ENCODE assay signal across 9 cellular contexts in genomic region chr4:51906167-51906647, GRCh38.
DNase-seq lines count a peak whose midpoint lies in the region; ATAC-seq and TF ChIP-seq lines count a peak whose summit lies in the region.
"Had no signal": no experiment of that assay in that cellular context is flagged by ENCODE, and none has a peak within 500 bp of the region (broad histone marks: within the 10 kb centered on the region; RNA-seq: fewer than 3 reads in every experiment).

No MANE protein-coding gene starts in this region.

- H3K4me1 ChIP-seq in transverse colon (peaks cover 6 to 44% (median 30%) of the 10 kb centered on the region in 4 donors), MM.1S (ENCODE audit: low read length) (peaks cover 18% of the 10 kb centered on the region)

- intact Hi-C loops in activated CD4-positive, alpha-beta memory T cell treated with anti-CD3 and anti-CD28 coated beads for 36 hours (cut with micrococcal nuclease), result loop anchor here (5.0 kb wide), 1 partner anchor 131 kb away; the partner anchor contains the start of gene SGCB
- intact Hi-C loops in transverse colon (cut with DNase I; ENCODE audit: low total_unique reads), result no loop called here

- no peaks in the 10 kb centered on the region for H3K27me3 ChIP-seq in transverse colon
- H3K27me3 ChIP-seq in MM.1S (replicated peaks; ENCODE audit: insufficient read depth, low read length), result no peaks in the 10 kb centered on the region

- H3K27ac ChIP-seq in transverse colon (peak overlapping the region; percentile 44 to 76 (median 60)), MM.1S (ENCODE audit: low read length) (no peak overlapping the region)
- H3K27ac ChIP-seq: VCaP had no signal

- TF ChIP-seq EP300 in transverse colon (IDR thresholded peaks at IDR 0.05; ENCODE audit: low read depth), result no peak

- H3K4me3 Mint-ChIP-seq in activated CD4-positive, alpha-beta memory T cell treated with anti-CD3 and anti-CD28 coated beads for 36 hours, result no peak overlapping the region

- H3K4me3 ChIP-seq in transverse colon (no peak overlapping the region), MM.1S (ENCODE audit: low read length) (no peak overlapping the region)

- CTCF ChIA-PET in activated CD4-positive, alpha-beta memory T cell treated with anti-CD3 and anti-CD28 coated beads for 36 hours (lab: Charles Lee), result interaction anchor here (1.1 to 1.6 kb wide), 2 partner anchors 10 to 14 kb away, joined by 4 to 5 read pairs; no protein-coding TSS in a partner anchor

- POLR2A ChIA-PET in activated CD4-positive, alpha-beta memory T cell treated with anti-CD3 and anti-CD28 coated beads for 36 hours (lab: Charles Lee), result no interaction called here

- no peak for TF ChIP-seq POLR2A in transverse colon (IDR thresholded peaks at IDR 0.05)

- no peaks in the 10 kb centered on the region for H3F3A ChIP-seq in MM.1S (ENCODE audit: insufficient read depth, low read length)

- no peak overlapping the region for H3K27ac Mint-ChIP-seq in activated CD4-positive, alpha-beta memory T cell treated with anti-CD3 and anti-CD28 coated beads for 36 hours

- peak; percentile 98 for ATAC-seq in GM19023 (IDR thresholded peaks at IDR 0.05; ENCODE audit: unreplicated experiment)
- ATAC-seq in HG03097 (IDR thresholded peaks at IDR 0.05; ENCODE audit: low FRiP score, unreplicated experiment), result peak; percentile 98

- peak; percentile 45 for DNase-seq in Ammon's horn (ENCODE audit: low spot score)
- peak; percentile 22 for DNase-seq in activated CD4-positive, alpha-beta memory T cell treated with anti-CD3 and anti-CD28 coated beads for 36 hours
- no peak for DNase-seq in transverse colon
- no peak for DNase-seq in ureter (ENCODE audit: low spot score)
- DNase-seq in MM.1S, result no peak
- no peak for DNase-seq in SHP77 (lab: John Stamatoyannopoulos, UW)

- H3K4me2 ChIP-seq in MM.1S (ENCODE audit: low read depth, low read length), result no peak overlapping the region

- no peaks in the 10 kb centered on the region for H4K20me1 ChIP-seq in MM.1S (ENCODE audit: insufficient read depth, low read length)

- in situ Hi-C loops in transverse colon (cut with MboI; ENCODE audit: low pct_ligation_motif_present in 1 of 4, low pct_unique_long_range_greater_than_20kb in 1 of 4, low sequenced_read_pairs in 3 of 4), result loop anchor here in 1 of 4 donors (10.0 kb wide), 1 partner anchor 119 kb away; the partner anchor contains the start of gene LRRC66

- peaks cover 59% of the 10 kb centered on the region for H3K36me3 Mint-ChIP-seq in activated CD4-positive, alpha-beta memory T cell treated with anti-CD3 and anti-CD28 coated beads for 36 hours

- H3K9me3 Mint-ChIP-seq in activated CD4-positive, alpha-beta memory T cell treated with anti-CD3 and anti-CD28 coated beads for 36 hours, result no peaks in the 10 kb centered on the region

- H3K4me1 Mint-ChIP-seq in activated CD4-positive, alpha-beta memory T cell treated with anti-CD3 and anti-CD28 coated beads for 36 hours (ENCODE audit: low read depth), result peaks cover 2% of the 10 kb centered on the region

- H3K36me3 ChIP-seq in transverse colon (peaks cover 0 to 8% (median 0%) of the 10 kb centered on the region in 4 donors), MM.1S (replicated peaks; ENCODE audit: insufficient read depth, low read length) (no peaks in the 10 kb centered on the region)

- H3K9me3 ChIP-seq in transverse colon (no peaks in the 10 kb centered on the region), MM.1S (replicated peaks; ENCODE audit: insufficient read depth, low read length) (no peaks in the 10 kb centered on the region)

- H2AFZ ChIP-seq in MM.1S (ENCODE audit: low read length), result no peak overlapping the region

- H3K9me2 ChIP-seq in MM.1S (replicated peaks; ENCODE audit: insufficient read depth, low read length), result no peaks in the 10 kb centered on the region

- WGBS in transverse colon (ENCODE audit: low coverage in 1 of 2), 2 donors, result 25 to 33% methylated on average over 4 to 5 of the region's 5 CpGs

- TF ChIP-seq CTCF in transverse colon (IDR thresholded peaks at IDR 0.05) (no peak), MM.1S (IDR thresholded peaks at IDR 0.05; ENCODE audit: low read length) (no peak)

- H3K27me3 Mint-ChIP-seq in activated CD4-positive, alpha-beta memory T cell treated with anti-CD3 and anti-CD28 coated beads for 36 hours, result no peaks in the 10 kb centered on the region

- H3K9ac ChIP-seq in MM.1S (ENCODE audit: low read length), result no peak overlapping the region

- no peaks in the 10 kb centered on the region; the same call in 1 of the 2 replicates for H3K79me2 ChIP-seq in MM.1S (ENCODE audit: low read length)

Comparison
In these comparisons a context has a peak if more than half of its experiments do, and no peak if none do; other contexts are left out.
1. DNase-seq: peak in Ammon's horn (single experiment) and activated CD4-positive, alpha-beta memory T cell treated with anti-CD3 and anti-CD28 coated beads for 36 hours (single experiment); none in transverse colon (single experiment), ureter (single experiment), MM.1S (single experiment) and SHP77 (0 of 2).